Comparison of ENCODE assay signal across 13 cellular contexts in the genomic region with DNA sequence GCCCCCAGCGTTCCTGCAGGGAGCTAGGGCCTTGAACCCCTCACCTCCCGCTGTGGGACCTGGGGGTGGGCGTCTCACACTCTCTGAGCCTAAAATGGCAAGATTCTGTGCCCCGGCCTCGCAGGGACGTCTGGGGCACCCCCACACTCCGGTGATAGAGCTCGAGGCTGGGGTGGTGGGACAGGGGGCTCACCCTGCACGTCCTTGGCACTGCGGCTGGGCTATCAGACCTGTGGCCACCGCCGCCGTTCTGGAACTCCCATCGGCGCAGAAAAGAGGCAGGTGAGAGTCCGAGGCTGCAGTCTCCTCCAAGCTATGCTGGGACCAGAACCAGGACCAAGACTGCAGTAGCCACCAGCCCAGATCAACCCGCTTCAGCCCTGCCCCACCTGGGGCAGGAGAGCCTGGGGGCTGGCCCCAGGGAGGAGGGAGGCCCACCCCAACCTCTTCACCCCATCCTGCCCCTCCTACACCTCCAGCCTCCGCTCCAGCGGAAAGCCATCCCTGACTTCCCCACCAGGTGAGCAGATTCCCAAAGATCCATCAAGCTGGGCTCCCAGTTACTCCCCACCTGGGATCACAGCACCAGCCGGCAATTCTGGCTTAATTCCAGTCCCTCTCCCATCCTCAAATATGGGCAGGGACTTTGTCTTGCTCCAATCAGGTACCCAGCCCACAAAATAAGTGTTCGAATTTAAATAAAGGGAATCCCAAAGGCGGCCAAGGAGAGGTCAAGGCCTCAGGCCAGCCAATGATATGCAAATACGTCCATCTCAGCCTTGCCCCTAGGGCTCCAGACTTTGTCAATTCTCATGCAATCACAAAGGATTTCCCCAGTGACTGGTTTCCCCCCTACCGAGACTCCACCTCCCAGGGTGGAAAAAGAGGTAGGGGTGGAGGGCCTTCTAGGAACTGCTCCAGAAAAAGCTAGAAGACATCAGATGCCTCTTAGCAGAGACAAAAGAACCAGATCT. TPM values are rescaled to one million over a fixed set of nuclear protein-coding genes. Genes with fewer than 3 reads are reported as not detected.
DNase-seq lines count a peak whose midpoint lies in the region; ATAC-seq, FAIRE-seq and TF ChIP-seq lines count a peak whose summit lies in the region.
"Had no signal": no experiment of that assay in that cellular context is flagged by ENCODE, and none has a peak within 500 bp of the region (broad histone marks: within the 10 kb centered on the region; RNA-seq: fewer than 3 reads in every experiment).

No MANE protein-coding gene starts in this region.

- H3K4me1 ChIP-seq in right lobe of liver (peaks cover 0 to 4% (median 0%) of the 10 kb centered on the region in 4 donors), upper lobe of right lung (peaks cover 29% of the 10 kb centered on the region), tibial nerve (peaks cover 0 to 60% (median 16%) of the 10 kb centered on the region in 4 donors), small intestine (ENCODE audit: control insufficient read depth in 2 of 2, insufficient read depth in 1 of 2, low read depth in 1 of 2, low read length in 1 of 2) (peaks cover 0 to 5% of the 10 kb centered on the region in 2 donors)

- no peak overlapping the region for H3K4me3 ChIP-seq in right lobe of liver
- H3K4me3 ChIP-seq in upper lobe of right lung: no peak overlapping the region
- no peak overlapping the region for H3K4me3 ChIP-seq in tibial nerve
- no peak overlapping the region for H3K4me3 ChIP-seq in small intestine (ENCODE audit: low read depth in 1 of 2, low read length in 2 of 2)
- H3K4me3 ChIP-seq: heart right ventricle had no signal

- no peak for FAIRE-seq in small intestine (lab: Jason Lieb, UNC)

- TF ChIP-seq CTCF in brain (conservative IDR thresholded peaks at IDR 0.05): no peak
- no peak for TF ChIP-seq CTCF in right lobe of liver (IDR thresholded peaks at IDR 0.05)
- no peak for TF ChIP-seq CTCF in upper lobe of right lung (IDR thresholded peaks at IDR 0.05)
- no peak for TF ChIP-seq CTCF in tibial nerve (IDR thresholded peaks at IDR 0.05)

- peak overlapping the region; percentile 67 to 97 (median 84) for H3K27ac Mint-ChIP-seq in brain
- H3K27ac Mint-ChIP-seq: activated CD4-positive, alpha-beta memory T cell treated with anti-CD3 and anti-CD28 coated beads, Interleukin-2, amount 10 ng/mL, durations not matched to agents 7 days and 5 days; activated naive CD4-positive, alpha-beta T cell treated with anti-CD3 and anti-CD28 coated beads, Interleukin-2, amount 10 ng/mL, durations not matched to agents 7 days and 5 days had no signal

- WGBS in right lobe of liver (ENCODE audit: insufficient coverage, low coverage, low lambda C conversion rate, missing lambda C conversion rate): 68% methylated on average over 9 of the region's 24 CpGs
- 67 to 68% methylated on average over 22 to 23 of the region's 24 CpGs for WGBS in tibial nerve, 2 donors
- WGBS in small intestine, 3 donors: 77 to 82% (median 81%) methylated on average over 22 to 24 of the region's 24 CpGs

- H3K4me1 Mint-ChIP-seq in brain: peaks cover 39% of the 10 kb centered on the region
- H3K4me1 Mint-ChIP-seq: activated CD4-positive, alpha-beta memory T cell treated with anti-CD3 and anti-CD28 coated beads, Interleukin-2, amount 10 ng/mL, durations not matched to agents 7 days and 5 days; activated naive CD4-positive, alpha-beta T cell treated with anti-CD3 and anti-CD28 coated beads, Interleukin-2, amount 10 ng/mL, durations not matched to agents 7 days and 5 days had no signal

- H3K36me3 ChIP-seq in right lobe of liver: peaks cover 0 to 7% (median 0%) of the 10 kb centered on the region in 4 donors
- peaks cover 19% of the 10 kb centered on the region for H3K36me3 ChIP-seq in upper lobe of right lung
- H3K36me3 ChIP-seq in tibial nerve: peaks cover 0 to 29% (median 0%) of the 10 kb centered on the region in 3 donors
- H3K36me3 ChIP-seq in small intestine (ENCODE audit: control insufficient read depth in 2 of 2, insufficient read depth in 2 of 2, low read length in 2 of 2): peaks cover 0 to 2% of the 10 kb centered on the region in 2 donors

- intact Hi-C loops in right lobe of liver (cut with DNase I) (no loop called here), upper lobe of right lung (cut with DNase I) (no loop called here)

- peaks cover 98% of the 10 kb centered on the region for H3K36me3 Mint-ChIP-seq in brain
- H3K36me3 Mint-ChIP-seq: activated naive CD4-positive, alpha-beta T cell treated with anti-CD3 and anti-CD28 coated beads, Interleukin-2, amount 10 ng/mL, durations not matched to agents 7 days and 5 days had no signal

- no peaks in the 10 kb centered on the region for H3K27me3 ChIP-seq in right lobe of liver
- no peaks in the 10 kb centered on the region for H3K27me3 ChIP-seq in upper lobe of right lung
- no peaks in the 10 kb centered on the region for H3K27me3 ChIP-seq in tibial nerve
- no peaks in the 10 kb centered on the region for H3K27me3 ChIP-seq in small intestine (ENCODE audit: control insufficient read depth in 2 of 2, insufficient read depth in 2 of 2, low read length in 2 of 2)
- H3K27me3 ChIP-seq: heart right ventricle had no signal

- DNase-seq in NCI-H345 (lab: John Stamatoyannopoulos, UW): peak; percentile 15
- DNase-seq in NCI-H345 treated with DMSO at 0.1 percent for 48 hours (lab: John Stamatoyannopoulos, UW; ENCODE audit: unreplicated experiment): no peak
- DNase-seq in right lobe of liver: no peak
- DNase-seq in upper lobe of right lung: no peak
- DNase-seq in tibial nerve (ENCODE audit: low spot score in 2 of 2): no peak
- no peak for DNase-seq in globus pallidus (ENCODE audit: low spot score)
- DNase-seq in small intestine: no peak
- DNase-seq: activated CD4-positive, alpha-beta memory T cell treated with anti-CD3 and anti-CD28 coated beads, Interleukin-2, amount 10 ng/mL, durations not matched to agents 7 days and 5 days; activated naive CD4-positive, alpha-beta T cell treated with anti-CD3 and anti-CD28 coated beads, Interleukin-2, amount 10 ng/mL, durations not matched to agents 7 days and 5 days; DMS79; effector memory CD4-positive, alpha-beta T cell; heart right ventricle had no signal

- ATAC-seq in right lobe of liver (peak in 3 of 4 donors; percentile 19 to 24 (median 24)), upper lobe of right lung (peak; percentile 24)

- H3K4me3 Mint-ChIP-seq in brain: peak overlapping the region; percentile 18 to 76 (median 42)
- H3K4me3 Mint-ChIP-seq: activated CD4-positive, alpha-beta memory T cell treated with anti-CD3 and anti-CD28 coated beads, Interleukin-2, amount 10 ng/mL, durations not matched to agents 7 days and 5 days; activated naive CD4-positive, alpha-beta T cell treated with anti-CD3 and anti-CD28 coated beads, Interleukin-2, amount 10 ng/mL, durations not matched to agents 7 days and 5 days had no signal

- H3K27ac ChIP-seq in right lobe of liver (no peak overlapping the region), upper lobe of right lung (no peak overlapping the region), tibial nerve (peak overlapping the region in 2 of 4 donors; percentile 37 to 53), small intestine (ENCODE audit: low read depth in 1 of 2, low read length in 1 of 2) (no peak overlapping the region)
- H3K27ac ChIP-seq: heart right ventricle had no signal

- TF ChIP-seq POLR2A in right lobe of liver (IDR thresholded peaks at IDR 0.05) (no peak), tibial nerve (IDR thresholded peaks at IDR 0.05) (no peak)

- H3K9me3 ChIP-seq in right lobe of liver (no peaks in the 10 kb centered on the region), upper lobe of right lung (no peaks in the 10 kb centered on the region), tibial nerve (no peaks in the 10 kb centered on the region), small intestine (ENCODE audit: control insufficient read depth, low read depth) (no peaks in the 10 kb centered on the region)

- H3K27me3 Mint-ChIP-seq in brain: peaks cover 4% of the 10 kb centered on the region

- no peak for TF ChIP-seq EP300 in tibial nerve (IDR thresholded peaks at IDR 0.05)

- peaks cover 3 to 44% (median 24%) of the 10 kb centered on the region in 5 experiments for H3K9me3 Mint-ChIP-seq in brain
- H3K9me3 Mint-ChIP-seq: activated CD4-positive, alpha-beta memory T cell treated with anti-CD3 and anti-CD28 coated beads, Interleukin-2, amount 10 ng/mL, durations not matched to agents 7 days and 5 days; activated naive CD4-positive, alpha-beta T cell treated with anti-CD3 and anti-CD28 coated beads, Interleukin-2, amount 10 ng/mL, durations not matched to agents 7 days and 5 days had no signal

RNA-seq across cellular contexts. Expression of a gene that starts 16.4 kb away (rescaled TPM):
- polyA plus RNA-seq in brain (ENCODE audit: insufficient read depth, low read depth, low replicate concordance) (36.8 TPM), small intestine (10 to 100 TPM in 2 of 3 donors, 1 to 10 TPM in 1; 5.4 to 43.0 (median 15.4) TPM)
- total RNA-seq in right lobe of liver (10 to 100 TPM; 27.0 to 36.9 (median 30.5) TPM), upper lobe of right lung (118 TPM), tibial nerve (100 to 1,000 TPM in 3 of 4 donors, 10 to 100 TPM in 1; 76.9 to 241 (median 147) TPM)
